9 cellular contexts compared by ENCODE assay signal in the genomic region with DNA sequence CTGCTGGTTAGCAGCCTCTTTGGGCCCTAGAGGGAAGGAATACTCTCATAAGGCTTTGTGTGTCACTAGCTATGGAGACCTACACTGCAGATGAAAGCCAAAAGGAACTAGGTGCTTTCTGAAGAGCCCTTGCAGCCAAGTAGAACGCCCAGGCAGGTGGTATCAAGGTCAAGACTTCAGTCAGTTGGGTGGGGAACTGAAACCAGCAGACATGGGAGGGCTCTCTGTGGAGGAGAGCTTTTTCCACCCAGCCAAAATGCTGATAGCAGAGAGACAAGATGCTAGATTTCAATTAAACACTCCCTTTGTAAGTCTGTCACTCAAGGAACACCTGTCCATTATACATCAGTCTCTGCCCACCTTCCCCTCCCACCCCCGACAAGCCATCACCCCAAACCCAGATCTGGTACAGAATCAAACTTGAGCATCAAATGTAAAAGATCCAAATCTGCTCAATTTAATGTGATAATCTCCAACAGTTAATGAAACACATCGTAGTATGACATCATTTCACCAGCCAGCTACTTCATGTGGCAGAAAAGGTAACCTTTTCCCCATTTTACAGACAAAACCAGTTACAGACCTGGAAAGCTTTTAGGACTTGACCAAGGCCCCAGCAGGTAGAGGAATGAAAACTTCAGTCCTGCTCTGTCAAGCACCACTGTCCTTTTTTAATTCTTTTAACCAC. TPM values are rescaled to one million over a fixed set of nuclear protein-coding genes. Genes with fewer than 3 reads are reported as not detected.
DNase-seq lines count a peak whose midpoint lies in the region; ATAC-seq and TF ChIP-seq lines count a peak whose summit lies in the region.
"Had no signal": no experiment of that assay in that cellular context is flagged by ENCODE, and none has a peak within 500 bp of the region (broad histone marks: within the 10 kb centered on the region; RNA-seq: fewer than 3 reads in every experiment).

No MANE protein-coding gene starts in this region.

- H3K4me3 Mint-ChIP-seq in Caco-2 (ENCODE audit: unreplicated experiment) (no peak overlapping the region), T-helper 17 cell (no peak overlapping the region)

- H3K27me3 Mint-ChIP-seq in Caco-2 (ENCODE audit: insufficient read depth, unreplicated experiment) (no peaks in the 10 kb centered on the region), T-helper 17 cell (no peaks in the 10 kb centered on the region)

- TSS peak; percentile 2 for BruUV-seq in Caco-2 (replicated peaks; lab: Mats Ljungman, UMichigan)

- in situ Hi-C loops in G401 (cut with HindIII; ENCODE audit: low sequenced_read_pairs) = no loop called here

- no peaks in the 10 kb centered on the region for H3K4me1 Mint-ChIP-seq in Caco-2 (ENCODE audit: low read depth, unreplicated experiment)
- H3K4me1 Mint-ChIP-seq in T-helper 17 cell = peaks cover 26% of the 10 kb centered on the region

- H3K27me3 ChIP-seq in Caco-2 (replicated peaks; ENCODE audit: control insufficient read depth, insufficient read depth, low read length) = no peaks in the 10 kb centered on the region

- DNase-seq in Caco-2 = no peak
- DNase-seq in T-helper 17 cell = no peak
- DNase-seq in NCI-H1694 (lab: John Stamatoyannopoulos, UW) = no peak
- no peak for DNase-seq in G401 (ENCODE audit: low spot score)
- DNase-seq in DMS 273 treated with DMSO at 0.1 percent for 48 hours (lab: John Stamatoyannopoulos, UW) = no peak
- DNase-seq: lower lobe of right lung had no signal

- CTCF ChIA-PET in Caco-2 (lab: Charles Lee) = interaction anchor here (0.7 to 1.3 kb wide), 3 partner anchors 10 to 124 kb away, joined by 3 to 5 read pairs (median 4); no protein-coding TSS in a partner anchor

- H3K36me3 Mint-ChIP-seq in Caco-2 (ENCODE audit: insufficient read depth, unreplicated experiment) (peaks cover 80% of the 10 kb centered on the region), T-helper 17 cell (ENCODE audit: low read depth) (peaks cover 2% of the 10 kb centered on the region)

- no peak for TF ChIP-seq CTCF in Caco-2 (IDR thresholded peaks at IDR 0.05; ENCODE audit: insufficient read depth in 1 of 2, low read depth in 1 of 2, low read length in 1 of 2, severe bottlenecking in 1 of 2, unreplicated experiment in 1 of 2)

- H3K9me3 ChIP-seq in Caco-2 (no peaks in the 10 kb centered on the region), T-helper 17 cell (ENCODE audit: control insufficient read depth, low read length, poor library complexity, severe bottlenecking) (no peaks in the 10 kb centered on the region)
- H3K9me3 ChIP-seq: lower lobe of right lung had no signal

- H3K4me1 ChIP-seq in Caco-2 = no peaks in the 10 kb centered on the region
- H3K4me1 ChIP-seq: lower lobe of right lung had no signal

- ATAC-seq in GM19328 (IDR thresholded peaks at IDR 0.05; ENCODE audit: unreplicated experiment) = peak; percentile 85
- ATAC-seq in HG03025 (IDR thresholded peaks at IDR 0.05; ENCODE audit: low FRiP score, unreplicated experiment) = peak; percentile 79
- ATAC-seq in T-helper 17 cell = peak; percentile 42
- no peak for ATAC-seq in HG02970 (IDR thresholded peaks at IDR 0.05; ENCODE audit: low FRiP score, unreplicated experiment)

- peaks cover 8% of the 10 kb centered on the region; the same call in 1 of the 2 replicates for H3K36me3 ChIP-seq in Caco-2 (ENCODE audit: control insufficient read depth, insufficient read depth, low read length)

- H3K9me3 Mint-ChIP-seq in Caco-2 (ENCODE audit: unreplicated experiment) = no peaks in the 10 kb centered on the region

- intact Hi-C loops in Caco-2 (cut with micrococcal nuclease; ENCODE audit: unreplicated experiment) = no loop called here

- POLR2A ChIA-PET in Caco-2 (lab: Charles Lee) = interaction anchor here (0.7 kb wide), 1 partner anchor 15 kb away, joined by 3 read pairs; a partner anchor contains a TSS

- H3K4me3 ChIP-seq in Caco-2 (ENCODE audit: low read depth, low read length) = no peak overlapping the region
- H3K4me3 ChIP-seq: lower lobe of right lung had no signal

- H3K27ac Mint-ChIP-seq in Caco-2 (ENCODE audit: unreplicated experiment) (no peak overlapping the region), T-helper 17 cell (peak overlapping the region; percentile 29)

RNA-seq across cellular contexts. Expression of a gene that starts 14.6 kb away (rescaled TPM):
- total RNA-seq in Caco-2 (2022) (53.3 and 55.6 TPM in 2 replicates), T-helper 17 cell (10 to 100 TPM; 47.4 to 50.5 TPM)
- 29.8 and 46.4 TPM in 2 replicates for total RNA-seq in G401 (2014; rRNA removed; shearing (Covaris generic))

RNA-seq across cellular contexts. Expression of a gene that starts 48.4 kb away (rescaled TPM):
- total RNA-seq in Caco-2 (2022) (18.5 and 19.7 TPM in 2 replicates), T-helper 17 cell (10 to 100 TPM; 37.2 to 38.7 TPM)
- 21.7 and 23.3 TPM in 2 replicates for total RNA-seq in G401 (2014; rRNA removed; shearing (Covaris generic))
